ENCODE assay signal across 7 cellular contexts in genomic region chr1:1891349-1892078, GRCh38. TPM values are rescaled to one million over a fixed set of nuclear protein-coding genes. Genes with fewer than 3 reads are reported as not detected.
A peak's percentile ranks its signal among the peaks of the same experiment; 100 is the strongest.
DNase-seq lines count a peak whose midpoint lies in the region; ATAC-seq and TF ChIP-seq lines count a peak whose summit lies in the region.

No MANE protein-coding gene starts in this region.

- H3K4me3 Mint-ChIP-seq in activated T-cell treated with anti-CD3 and anti-CD28 coated beads, Interleukin-2, amount 50 U/mL, for 4 hours, result peak overlapping the region; percentile 85
- H3K4me3 Mint-ChIP-seq in natural killer cell treated with Interleukin-12 subunit alpha and Interleukin-12 subunit beta and Interleukin-15 and Interleukin-18, amount 100 ng/mL, for 72 hours, result peak overlapping the region; percentile 88
- H3K4me3 Mint-ChIP-seq in stimulated activated naive CD8-positive, alpha-beta T cell treated with anti-CD3 and anti-CD28 coated beads, Interleukin-15, Interleukin-2, amounts not matched to agents 100 ng/mL and 50 ng/mL, for 24 hours, result peak overlapping the region; percentile 88

- H3K9me3 ChIP-seq in fibroblast of lung (ENCODE audit: control insufficient read depth, insufficient read depth, low read depth, low read length), result no peaks in the 10 kb centered on the region

- H4K20me1 ChIP-seq in fibroblast of lung (ENCODE audit: control insufficient read depth, extremely low read depth, insufficient read depth, low read length), result peaks cover 7% of the 10 kb centered on the region

- no peak for TF ChIP-seq CTCF in GM13976 (IDR thresholded peaks at IDR 0.05; ENCODE audit: borderline replicate concordance, control extremely low read depth, extremely low read depth, insufficient read depth, missing control alignments)
- no peak for TF ChIP-seq CTCF in fibroblast of lung (conservative IDR thresholded peaks at IDR 0.05 in 1 of 2, IDR thresholded peaks at IDR 0.05 in 1 of 2; ENCODE audit: low read depth in 1 of 2, low read length in 2 of 2)

- H3K27ac ChIP-seq in fibroblast of lung (ENCODE audit: insufficient read depth, low read length), result peak overlapping the region; percentile 69

- peak overlapping the region; percentile 93 for H3K9ac ChIP-seq in fibroblast of lung (ENCODE audit: insufficient read depth, low read length)

- peaks cover 2% of the 10 kb centered on the region for H3K36me3 ChIP-seq in fibroblast of lung (ENCODE audit: control insufficient read depth, insufficient read depth, low read length)

- ATAC-seq in HG03066 (IDR thresholded peaks at IDR 0.05; ENCODE audit: low read depth, unreplicated experiment), result peak; percentile 19
- peak; percentile 45 to 51 for ATAC-seq in activated T-cell treated with anti-CD3 and anti-CD28 coated beads, Interleukin-2, amount 50 U/mL, for 4 hours
- peak; percentile 56 to 64 for ATAC-seq in natural killer cell treated with Interleukin-12 subunit alpha and Interleukin-12 subunit beta and Interleukin-15 and Interleukin-18, amount 100 ng/mL, for 72 hours

- H3K79me2 ChIP-seq in fibroblast of lung (ENCODE audit: control insufficient read depth, insufficient read depth, low read length), result peaks cover 43% of the 10 kb centered on the region

- no peaks in the 10 kb centered on the region for H3K9me3 Mint-ChIP-seq in activated T-cell treated with anti-CD3 and anti-CD28 coated beads, Interleukin-2, amount 50 U/mL, for 4 hours
- H3K9me3 Mint-ChIP-seq in natural killer cell treated with Interleukin-12 subunit alpha and Interleukin-12 subunit beta and Interleukin-15 and Interleukin-18, amount 100 ng/mL, for 72 hours, result no peaks in the 10 kb centered on the region
- no peaks in the 10 kb centered on the region for H3K9me3 Mint-ChIP-seq in stimulated activated naive CD8-positive, alpha-beta T cell treated with anti-CD3 and anti-CD28 coated beads, Interleukin-15, Interleukin-2, amounts not matched to agents 100 ng/mL and 50 ng/mL, for 24 hours

- H2AFZ ChIP-seq in fibroblast of lung (ENCODE audit: low read length), result peak overlapping the region; percentile 83

- no peaks in the 10 kb centered on the region for H3K27me3 Mint-ChIP-seq in activated T-cell treated with anti-CD3 and anti-CD28 coated beads, Interleukin-2, amount 50 U/mL, for 4 hours (ENCODE audit: low read depth)
- H3K27me3 Mint-ChIP-seq in natural killer cell treated with Interleukin-12 subunit alpha and Interleukin-12 subunit beta and Interleukin-15 and Interleukin-18, amount 100 ng/mL, for 72 hours, result peaks cover 0 to 2% of the 10 kb centered on the region in 2 donors
- H3K27me3 Mint-ChIP-seq in stimulated activated naive CD8-positive, alpha-beta T cell treated with anti-CD3 and anti-CD28 coated beads, Interleukin-15, Interleukin-2, amounts not matched to agents 100 ng/mL and 50 ng/mL, for 24 hours, result no peaks in the 10 kb centered on the region

- in situ Hi-C loops in GM13976 (cut with MboI; ENCODE audit: low sequenced_read_pairs, unreplicated experiment), result no loop called here

- peak overlapping the region; percentile 99 for H3K4me2 ChIP-seq in fibroblast of lung (ENCODE audit: extremely low read depth, insufficient read depth, low read length)

- H3K27me3 ChIP-seq in fibroblast of lung (ENCODE audit: control insufficient read depth, insufficient read depth, low read length), result peaks cover 2% of the 10 kb centered on the region

- H3K4me1 ChIP-seq in fibroblast of lung (ENCODE audit: control insufficient read depth, extremely low read depth, insufficient read depth, low read length), result peaks cover 11% of the 10 kb centered on the region

- peaks cover 52% of the 10 kb centered on the region for H3K4me1 Mint-ChIP-seq in activated T-cell treated with anti-CD3 and anti-CD28 coated beads, Interleukin-2, amount 50 U/mL, for 4 hours (ENCODE audit: low read depth)
- peaks cover 33 to 34% of the 10 kb centered on the region in 2 donors for H3K4me1 Mint-ChIP-seq in natural killer cell treated with Interleukin-12 subunit alpha and Interleukin-12 subunit beta and Interleukin-15 and Interleukin-18, amount 100 ng/mL, for 72 hours (ENCODE audit: low read depth in 2 of 2)
- peaks cover 64% of the 10 kb centered on the region for H3K4me1 Mint-ChIP-seq in stimulated activated naive CD8-positive, alpha-beta T cell treated with anti-CD3 and anti-CD28 coated beads, Interleukin-15, Interleukin-2, amounts not matched to agents 100 ng/mL and 50 ng/mL, for 24 hours (ENCODE audit: low read depth)

- H3K36me3 Mint-ChIP-seq in activated T-cell treated with anti-CD3 and anti-CD28 coated beads, Interleukin-2, amount 50 U/mL, for 4 hours (ENCODE audit: insufficient read depth), result no peaks in the 10 kb centered on the region
- no peaks in the 10 kb centered on the region for H3K36me3 Mint-ChIP-seq in natural killer cell treated with Interleukin-12 subunit alpha and Interleukin-12 subunit beta and Interleukin-15 and Interleukin-18, amount 100 ng/mL, for 72 hours
- H3K36me3 Mint-ChIP-seq in stimulated activated naive CD8-positive, alpha-beta T cell treated with anti-CD3 and anti-CD28 coated beads, Interleukin-15, Interleukin-2, amounts not matched to agents 100 ng/mL and 50 ng/mL, for 24 hours (ENCODE audit: low read depth), result peaks cover 12% of the 10 kb centered on the region

- H3K27ac Mint-ChIP-seq in natural killer cell treated with Interleukin-12 subunit alpha and Interleukin-12 subunit beta and Interleukin-15 and Interleukin-18, amount 100 ng/mL, for 72 hours, result peak overlapping the region; percentile 79 to 84
- H3K27ac Mint-ChIP-seq in stimulated activated naive CD8-positive, alpha-beta T cell treated with anti-CD3 and anti-CD28 coated beads, Interleukin-15, Interleukin-2, amounts not matched to agents 100 ng/mL and 50 ng/mL, for 24 hours, result peak overlapping the region; percentile 72

- peak overlapping the region; percentile 55 to 85 (median 58) for H3K4me3 ChIP-seq in fibroblast of lung (replicated peaks in 1 of 4; ENCODE audit: control extremely low read depth in 1 of 4, insufficient read depth in 1 of 4, low read depth in 3 of 4, low read length in 4 of 4)

- DNase-seq in GM13976 (ENCODE audit: low spot score) (peak; percentile 92), NOMO-1 treated with DMSO at 0.1 percent for 48 hours (lab: John Stamatoyannopoulos, UW; ENCODE audit: unreplicated experiment) (peak; percentile 47), fibroblast of lung (ENCODE audit: low read depth in 2 of 2) (peak; percentile 33 to 52)
- DNase-seq in activated T-cell treated with anti-CD3 and anti-CD28 coated beads, Interleukin-2, amount 50 U/mL, for 4 hours, result peak; percentile 77
- peak; percentile 70 for DNase-seq in natural killer cell treated with Interleukin-12 subunit alpha and Interleukin-12 subunit beta and Interleukin-15 and Interleukin-18, amount 100 ng/mL, for 72 hours (ENCODE audit: low spot score)

RNA-seq across cellular contexts. Expression of gene GNB1, which starts 0.6 kb away (rescaled TPM):
- total RNA-seq in activated T-cell treated with anti-CD3 and anti-CD28 coated beads, Interleukin-2, amount 50 U/mL, for 4 hours, result 100 to 1,000 TPM; 354 to 395 (median 387) TPM
- 52.1 and 91.3 TPM in 2 replicates for total RNA-seq in fibroblast of lung
- polyA plus RNA-seq in fibroblast of lung, result 485 and 746 TPM in 2 replicates
- 445 and 517 TPM in 2 replicates for polyA plus RNA-seq in fibroblast of lung (2012)
- polyA minus RNA-seq in fibroblast of lung (ENCODE audit: low replicate concordance), result 949 and 1,023 TPM in 2 replicates
- total RNA-seq in natural killer cell treated with Interleukin-12 subunit alpha and Interleukin-12 subunit beta and Interleukin-15 and Interleukin-18, amount 100 ng/mL, for 72 hours, result 100 to 1,000 TPM; 361 to 446 TPM

RNA-seq across cellular contexts. Expression of gene CALML6, which starts 23.5 kb away (rescaled TPM):
- under 1 TPM; 0.38 to 0.61 (median 0.51) TPM for total RNA-seq in activated T-cell treated with anti-CD3 and anti-CD28 coated beads, Interleukin-2, amount 50 U/mL, for 4 hours
- total RNA-seq in fibroblast of lung, result under 0.01 and 0.17 TPM in 2 replicates
- 0.09 TPM in 1 of 2 replicates, not detected in the other for polyA plus RNA-seq in fibroblast of lung
- 0.13 TPM in 1 of 2 replicates, not detected in the other for polyA plus RNA-seq in fibroblast of lung (2012)
- polyA minus RNA-seq in fibroblast of lung (ENCODE audit: low replicate concordance), result not detected in 2 replicates
- 1 to 10 TPM in 1 of 2 donors, under 1 TPM in 1; 1.00 to 1.2 TPM for total RNA-seq in natural killer cell treated with Interleukin-12 subunit alpha and Interleukin-12 subunit beta and Interleukin-15 and Interleukin-18, amount 100 ng/mL, for 72 hours

RNA-seq across cellular contexts. Expression of gene TMEM52, which starts 27.6 kb away (rescaled TPM):
- 1 to 10 TPM; 2.4 to 3.5 (median 2.5) TPM for total RNA-seq in activated T-cell treated with anti-CD3 and anti-CD28 coated beads, Interleukin-2, amount 50 U/mL, for 4 hours
- total RNA-seq in fibroblast of lung, result 0.17 TPM in 1 of 2 replicates, not detected in the other
- 0.26 and 0.42 TPM in 2 replicates for polyA plus RNA-seq in fibroblast of lung
- 0.44 and 0.46 TPM in 2 replicates for polyA plus RNA-seq in fibroblast of lung (2012)
- 1.1 TPM in 1 of 2 replicates, not detected in the other for polyA minus RNA-seq in fibroblast of lung (ENCODE audit: low replicate concordance)
- under 1 TPM in 1 of 2 donors, not detected in 1; 0.43 TPM for total RNA-seq in natural killer cell treated with Interleukin-12 subunit alpha and Interleukin-12 subunit beta and Interleukin-15 and Interleukin-18, amount 100 ng/mL, for 72 hours

Comparison
In these comparisons a context has a peak if more than half of its experiments do, and no peak if none do; other contexts are left out.
1. Peak in every context shown above with its lines: DNase-seq, ATAC-seq, H3K4me3 ChIP-seq and H3K27ac ChIP-seq.